ENCODE assay signal across 1 cellular context in genomic region chr7:105011771-105012502, GRCh38.
TF ChIP-seq lines count a peak whose summit lies in the region.

No MANE protein-coding gene starts in this region.

TF ChIP-seq in K562, 482 proteins besides CTCF, POLR2A, EP300 and RAD21 (continued from another document):
- no peak for TF ChIP-seq ZC3H8 (IDR thresholded peaks at IDR 0.05)
- TF ChIP-seq ZNF277 (CRISPR knock-in tag; IDR thresholded peaks at IDR 0.05; ENCODE audit: borderline replicate concordance), result peak; percentile 38; the same call in 1 of the 2 replicates
- TF ChIP-seq YBX1 (IDR thresholded peaks at IDR 0.05), result no peak
- no peak for TF ChIP-seq ZNF707 (CRISPR knock-in tag; conservative IDR thresholded peaks at IDR 0.05)
- 0 out of 2 replicates have a peak, but pooled peaks have one; percentile 5 for TF ChIP-seq ARID3A (IDR thresholded peaks at IDR 0.05; ENCODE audit: borderline replicate concordance, low read depth, low read length)
- TF ChIP-seq NR3C1 (CRISPR knock-in tag; IDR thresholded peaks at IDR 0.05), result no peak
- TF ChIP-seq GATA2 (CRISPR knock-in tag; IDR thresholded peaks at IDR 0.05), result peak; percentile 65; the same call in 1 of the 2 replicates
- 0 out of 2 replicates have a peak, but pooled peaks have one; percentile 15 for TF ChIP-seq MYC (IDR thresholded peaks at IDR 0.05; ENCODE audit: low read depth, low read length)
- no peak; the same call in 1 of the 2 replicates for TF ChIP-seq MYC (CRISPR knock-in tag; IDR thresholded peaks at IDR 0.05; ENCODE audit: borderline replicate concordance, low read depth)
- no peak for TF ChIP-seq ATF4 (CRISPR knock-in tag; IDR thresholded peaks at IDR 0.05)
- no peak for TF ChIP-seq SIX5 (IDR thresholded peaks at IDR 0.05; ENCODE audit: borderline replicate concordance in 1 of 2, insufficient read depth in 1 of 2, low read depth in 1 of 2, low read length in 2 of 2)
- TF ChIP-seq CHD1 (IDR thresholded peaks at IDR 0.05; ENCODE audit: low read length), result peak; percentile 92
- TF ChIP-seq MAFG (tag; conservative IDR thresholded peaks at IDR 0.05), result no peak
- TF ChIP-seq MED1 (CRISPR knock-in tag; IDR thresholded peaks at IDR 0.05; ENCODE audit: borderline replicate concordance), result no peak
- TF ChIP-seq SMARCC2 (IDR thresholded peaks at IDR 0.05; ENCODE audit: low read depth), result no peak
- peak; percentile 91 for TF ChIP-seq ZFX (CRISPR knock-in tag; IDR thresholded peaks at IDR 0.05)
- TF ChIP-seq EGR1 (conservative IDR thresholded peaks at IDR 0.05), result no peak
- peak; percentile 83 for TF ChIP-seq BRD4 (IDR thresholded peaks at IDR 0.05)
- no peak for TF ChIP-seq E2F3 (CRISPR knock-in tag; IDR thresholded peaks at IDR 0.05)
- TF ChIP-seq ZNF668 (CRISPR knock-in tag; IDR thresholded peaks at IDR 0.05), result peak; percentile 19; the same call in 1 of the 2 replicates
- TF ChIP-seq ZNF347 (CRISPR knock-in tag; IDR thresholded peaks at IDR 0.05; ENCODE audit: low read depth), result 0 out of 2 replicates have a peak, but pooled peaks have one; percentile 9
- TF ChIP-seq JUNB (CRISPR knock-in tag; conservative IDR thresholded peaks at IDR 0.05), result no peak
- TF ChIP-seq ZNF655 (CRISPR knock-in tag; IDR thresholded peaks at IDR 0.05), result 0 out of 2 replicates have a peak, but pooled peaks have one; percentile 21
- TF ChIP-seq DMBX1 (CRISPR knock-in tag; IDR thresholded peaks at IDR 0.05; ENCODE audit: borderline replicate concordance), result no peak
